Comparison of ENCODE assay signal across 17 cellular contexts in the genomic region with DNA sequence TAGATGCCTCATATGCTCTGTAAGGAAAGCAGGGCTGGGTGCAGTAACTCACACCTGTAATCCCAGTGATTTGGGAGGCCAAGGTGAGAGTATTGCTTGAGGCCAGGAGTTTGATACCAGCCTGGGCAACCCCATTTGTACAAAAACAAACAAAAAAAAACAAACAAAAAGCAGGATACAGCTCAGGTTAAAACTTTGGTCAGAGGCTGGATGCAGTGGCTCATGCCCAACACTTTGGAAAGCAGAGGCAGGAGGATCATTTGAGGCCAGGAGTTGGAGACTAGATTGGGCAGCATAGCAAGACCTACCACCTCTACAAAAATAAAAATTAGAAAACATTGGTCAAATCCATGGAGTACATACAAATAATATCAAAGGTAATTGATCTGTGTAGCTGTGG. TPM values are rescaled to one million over a fixed set of nuclear protein-coding genes. Genes with fewer than 3 reads are reported as not detected.
DNase-seq lines count a peak whose midpoint lies in the region; ATAC-seq and TF ChIP-seq lines count a peak whose summit lies in the region.
"Had no signal": no experiment of that assay in that cellular context is flagged by ENCODE, and none has a peak within 500 bp of the region (broad histone marks: within the 10 kb centered on the region; RNA-seq: fewer than 3 reads in every experiment).

No MANE protein-coding gene starts in this region.

- no peak overlapping the region for H3K23ac ChIP-seq in trophoblast cell (ENCODE audit: low read length)

- H3K9me3 Mint-ChIP-seq in activated T-cell treated with anti-CD3 and anti-CD28 coated beads, Interleukin-2, amount 50 U/mL, for 24 hours, result no peaks in the 10 kb centered on the region
- H3K9me3 Mint-ChIP-seq: CD4-positive, CD25-positive, alpha-beta regulatory T cell; GM23338 had no signal

- H3K79me2 ChIP-seq in trophoblast cell (ENCODE audit: control insufficient read depth, insufficient read depth, low read length, poor library complexity), result peaks cover 13% of the 10 kb centered on the region

- no peak overlapping the region for H3K4me2 ChIP-seq in trophoblast cell (ENCODE audit: low read length)
- H3K4me2 ChIP-seq: BLaER1, GM23338 had no signal

- H3K36me3 ChIP-seq in liver (ENCODE audit: control insufficient read depth in 4 of 4, insufficient read depth in 3 of 4, low read depth in 1 of 4, low read length in 3 of 4) (no peaks in the 10 kb centered on the region), trophoblast cell (ENCODE audit: control insufficient read depth in 1 of 2, insufficient read depth in 2 of 2, low read length in 2 of 2) (no peaks in the 10 kb centered on the region), mucosa of descending colon (ENCODE audit: low read depth) (no peaks in the 10 kb centered on the region)

- no peak for TF ChIP-seq RAD21 in liver (IDR thresholded peaks at IDR 0.05)

- peak overlapping the region; percentile 81 for H3K4ac ChIP-seq in trophoblast cell (ENCODE audit: low read depth, low read length)

- H3K36me3 Mint-ChIP-seq in activated T-cell treated with anti-CD3 and anti-CD28 coated beads, Interleukin-2, amount 50 U/mL, for 24 hours (ENCODE audit: low read depth), result peaks cover 38% of the 10 kb centered on the region
- H3K36me3 Mint-ChIP-seq in T-helper 17 cell (ENCODE audit: low read depth), result no peaks in the 10 kb centered on the region

- ATAC-seq in T-helper 17 cell (no peak), mucosa of descending colon (no peak)
- ATAC-seq: GM23338 had no signal

- H3K18ac ChIP-seq in trophoblast cell (ENCODE audit: low read length), result no peak overlapping the region

- H3K27ac ChIP-seq in liver (ENCODE audit: low read depth in 1 of 2, low read length in 2 of 2) (no peak overlapping the region), trophoblast cell (ENCODE audit: low read depth, low read length) (no peak overlapping the region)
- H3K27ac ChIP-seq: BLaER1, HL-60 had no signal

- H3K9me3 ChIP-seq in T-helper 17 cell (ENCODE audit: control insufficient read depth, low read length, poor library complexity, severe bottlenecking), result no peaks in the 10 kb centered on the region
- no peaks in the 10 kb centered on the region for H3K9me3 ChIP-seq in liver (ENCODE audit: control insufficient read depth in 4 of 4, low read length in 3 of 4)
- H3K9me3 ChIP-seq in trophoblast cell (ENCODE audit: insufficient read depth, low read depth, low read length), result no peaks in the 10 kb centered on the region
- no peaks in the 10 kb centered on the region for H3K9me3 ChIP-seq in mucosa of descending colon
- H3K9me3 ChIP-seq: BLaER1 had no signal

- no peak overlapping the region for H2BK5ac ChIP-seq in trophoblast cell (ENCODE audit: low read depth, low read length, poor library complexity)

- H3K27me3 Mint-ChIP-seq in activated T-cell treated with anti-CD3 and anti-CD28 coated beads, Interleukin-2, amount 50 U/mL, for 24 hours, result no peaks in the 10 kb centered on the region
- no peaks in the 10 kb centered on the region for H3K27me3 Mint-ChIP-seq in T-helper 17 cell
- H3K27me3 Mint-ChIP-seq: CD4-positive, CD25-positive, alpha-beta regulatory T cell had no signal

- peaks cover 8 to 14% (median 11%) of the 10 kb centered on the region in 4 donors for H3K4me1 ChIP-seq in liver (ENCODE audit: control insufficient read depth in 4 of 4, insufficient read depth in 4 of 4, low read length in 3 of 4)
- peaks cover 0 to 2% of the 10 kb centered on the region in 2 experiments for H3K4me1 ChIP-seq in trophoblast cell (ENCODE audit: control insufficient read depth in 1 of 2, insufficient read depth in 2 of 2, low read length in 2 of 2)
- peaks cover 9% of the 10 kb centered on the region for H3K4me1 ChIP-seq in mucosa of descending colon (ENCODE audit: low read depth)

- H4K91ac ChIP-seq in trophoblast cell (ENCODE audit: low read depth, low read length), result no peak overlapping the region

- intact Hi-C loops in mucosa of descending colon (cut with DNase I, micrococcal nuclease), result no loop called here

- peaks cover 58% of the 10 kb centered on the region for H3K4me1 Mint-ChIP-seq in activated T-cell treated with anti-CD3 and anti-CD28 coated beads, Interleukin-2, amount 50 U/mL, for 24 hours (ENCODE audit: low read depth)
- peaks cover 31% of the 10 kb centered on the region for H3K4me1 Mint-ChIP-seq in T-helper 17 cell

- H3K27ac Mint-ChIP-seq in activated T-cell treated with anti-CD3 and anti-CD28 coated beads, Interleukin-2, amount 50 U/mL, for 24 hours, result peak overlapping the region; percentile 14
- peak overlapping the region; percentile 32 for H3K27ac Mint-ChIP-seq in T-helper 17 cell
- H3K27ac Mint-ChIP-seq: GM23338 had no signal

- H3K4me3 Mint-ChIP-seq in activated T-cell treated with anti-CD3 and anti-CD28 coated beads, Interleukin-2, amount 50 U/mL, for 24 hours, result no peak overlapping the region
- no peak overlapping the region for H3K4me3 Mint-ChIP-seq in T-helper 17 cell
- H3K4me3 Mint-ChIP-seq: GM23338 had no signal

- H4K8ac ChIP-seq in trophoblast cell (ENCODE audit: low read depth, low read length), result no peak overlapping the region

- TF ChIP-seq CTCF in liver (IDR thresholded peaks at IDR 0.05; ENCODE audit: low read depth, low read length, missing input control) (no peak), mucosa of descending colon (IDR thresholded peaks at IDR 0.05) (no peak), GM10266 (IDR thresholded peaks at IDR 0.05; ENCODE audit: control insufficient read depth, insufficient read depth, low read depth, missing control alignments) (no peak)

- H2AK5ac ChIP-seq in trophoblast cell (ENCODE audit: low read length), result no peak overlapping the region

- H2AFZ ChIP-seq in trophoblast cell (ENCODE audit: insufficient read depth, low read length, poor library complexity), result no peak overlapping the region
- H2AFZ ChIP-seq: GM23338 had no signal

- DNase-seq in activated T-cell treated with anti-CD3 and anti-CD28 coated beads, Interleukin-2, amount 50 U/mL, for 24 hours, result no peak
- DNase-seq in activated T-cell treated with anti-CD3 and anti-CD28 coated beads, Interleukin-2, amount 50 U/mL, for 48 hours, result no peak
- DNase-seq in T-helper 17 cell, result no peak
- no peak for DNase-seq in trophoblast cell
- no peak for DNase-seq in mucosa of descending colon
- DNase-seq in NCI-H510A treated with DMSO at 0.1 percent for 48 hours (lab: John Stamatoyannopoulos, UW), result no peak
- DNase-seq in GM10266 (ENCODE audit: extremely low spot score), result no peak
- DNase-seq: 8988T; AML-193; CD4-positive, CD25-positive, alpha-beta regulatory T cell; DMS53; H7 had no signal

- H3K9ac ChIP-seq in liver (ENCODE audit: low read depth in 1 of 2, low read length in 2 of 2) (no peak overlapping the region), trophoblast cell (ENCODE audit: low read length) (no peak overlapping the region)
- H3K9ac ChIP-seq: BLaER1 had no signal

- H3K4me3 ChIP-seq in liver (ENCODE audit: low read depth in 1 of 3, low read length in 3 of 3) (no peak overlapping the region), trophoblast cell (ENCODE audit: low read depth, low read length) (no peak overlapping the region), mucosa of descending colon (no peak overlapping the region)
- H3K4me3 ChIP-seq: BLaER1, GM12878, GM23338 had no signal

- H3K79me1 ChIP-seq in trophoblast cell (ENCODE audit: low read length), result no peaks in the 10 kb centered on the region

- no peak overlapping the region for H2BK12ac ChIP-seq in trophoblast cell (ENCODE audit: low read length)

- H2BK120ac ChIP-seq in trophoblast cell (ENCODE audit: insufficient read depth, low read length, poor library complexity), result no peak overlapping the region

- no peak overlapping the region for H4K12ac ChIP-seq in trophoblast cell (ENCODE audit: low read depth, low read length)

- no peaks in the 10 kb centered on the region for H3K27me3 ChIP-seq in liver (ENCODE audit: control insufficient read depth in 4 of 4, insufficient read depth in 4 of 4, low read length in 3 of 4)
- no peaks in the 10 kb centered on the region for H3K27me3 ChIP-seq in trophoblast cell (ENCODE audit: insufficient read depth, low read length)
- H3K27me3 ChIP-seq: BLaER1 had no signal

- no peak overlapping the region for H3K14ac ChIP-seq in trophoblast cell (ENCODE audit: low read length)

TF ChIP-seq in liver, 16 proteins besides CTCF, POLR2A, EP300 and RAD21 (continues in another document):
- TF ChIP-seq EGR1 (IDR thresholded peaks at IDR 0.05; ENCODE audit: low read depth in 2 of 2) (no peak), YY1 (IDR thresholded peaks at IDR 0.05) (no peak), NR2F2 (IDR thresholded peaks at IDR 0.05) (no peak), HNF4G (IDR thresholded peaks at IDR 0.05) (no peak), GABPA (IDR thresholded peaks at IDR 0.05 in 1 of 2, conservative IDR thresholded peaks at IDR 0.05 in 1 of 2) (no peak), HNF4A (conservative IDR thresholded peaks at IDR 0.05) (peak; percentile 19 to 38)
- TF ChIP-seq, protein P1, sequence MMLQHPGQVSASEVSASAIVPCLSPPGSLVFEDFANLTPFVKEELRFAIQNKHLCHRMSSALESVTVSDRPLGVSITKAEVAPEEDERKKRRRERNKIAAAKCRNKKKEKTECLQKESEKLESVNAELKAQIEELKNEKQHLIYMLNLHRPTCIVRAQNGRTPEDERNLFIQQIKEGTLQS (IDR thresholded peaks at IDR 0.05), result no peak
- TF ChIP-seq, protein P2, sequence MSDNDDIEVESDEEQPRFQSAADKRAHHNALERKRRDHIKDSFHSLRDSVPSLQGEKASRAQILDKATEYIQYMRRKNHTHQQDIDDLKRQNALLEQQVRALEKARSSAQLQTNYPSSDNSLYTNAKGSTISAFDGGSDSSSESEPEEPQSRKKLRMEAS (IDR thresholded peaks at IDR 0.05), result peak; percentile 12

RNA-seq across cellular contexts. Expression of a gene that starts 7.9 kb away (rescaled TPM):
- 10 to 100 TPM; 37.8 to 59.9 TPM for total RNA-seq in T-helper 17 cell
- 10 to 100 TPM; 14.5 to 21.1 TPM for total RNA-seq in liver
- polyA plus RNA-seq in liver, result 10 to 100 TPM in 1 of 2 donors, 1 to 10 TPM in 1; 5.6 to 11.4 TPM
- 18.2 and 18.5 TPM in 2 replicates for polyA plus RNA-seq in trophoblast cell (2013)
- 10 to 100 TPM; 26.2 to 43.7 (median 33.3) TPM for total RNA-seq in mucosa of descending colon
